ENCODE assay signal across 30 cellular contexts in genomic region chr3:123971416-123971815, GRCh38. TPM values are rescaled to one million over a fixed set of nuclear protein-coding genes. Genes with fewer than 3 reads are reported as not detected.
"Had no signal": no experiment of that assay in that cellular context is flagged by ENCODE, and none has a peak within 500 bp of the region (broad histone marks: within the 10 kb centered on the region; RNA-seq: fewer than 3 reads in every experiment).

No MANE protein-coding gene starts in this region.

- H3K9me3 Mint-ChIP-seq: nephron progenitor cell had no signal

- H3K36me3 ChIP-seq: gastrocnemius medialis, left lung, prostate gland, right atrium auricular region, stomach, thyroid gland had no signal

- H3K4me1 ChIP-seq: gastrocnemius medialis, left lung, prostate gland, right atrium auricular region, stomach, thyroid gland had no signal

- DNase-seq: dorsolateral prefrontal cortex; effector CD4-positive, alpha-beta T cell; gastrocnemius medialis; head of caudate nucleus; left lung; mammary epithelial cell; mesendoderm; naive thymus-derived CD4-positive, alpha-beta T cell; nephron progenitor cell; nucleus accumbens; stimulated activated CD4-positive, alpha-beta T cell treated with anti-CD3 and anti-CD28 coated beads, Interleukin-12 subunit alpha, Interleukin-12 subunit beta, amount 100 ng/mL, for 4 hours; stimulated activated CD4-positive, alpha-beta T cell treated with anti-CD3 and anti-CD28 coated beads, Interleukin-1b, Interleukin-23, amount 100 ng/mL, for 48 hours; stimulated activated CD4-positive, alpha-beta T cell treated with anti-CD3 and anti-CD28 coated beads, Interleukin-4, amount 100 ng/mL, for 1 hour; stimulated activated CD8-positive, alpha-beta memory T cell treated with anti-CD3 and anti-CD28 coated beads, Interleukin-4, amount 100 ng/mL, for 48 hours; stimulated activated naive CD4-positive, alpha-beta T cell; stomach; thyroid gland; trophoblast cell had no signal

- H3K27me3 ChIP-seq: dorsolateral prefrontal cortex, right atrium auricular region, thyroid gland had no signal

- H3K9me3 ChIP-seq: gastrocnemius medialis, left lung, prostate gland, right atrium auricular region, stomach, thyroid gland had no signal

- H3K27ac Mint-ChIP-seq: naive thymus-derived CD4-positive, alpha-beta T cell; nephron progenitor cell had no signal

- H3K4me1 Mint-ChIP-seq: naive thymus-derived CD4-positive, alpha-beta T cell had no signal

- H3K4me3 ChIP-seq: dorsolateral prefrontal cortex, gastrocnemius medialis, left lung, prostate gland, right atrium auricular region, smooth muscle cell, stomach, thyroid gland had no signal

- H3K4me3 Mint-ChIP-seq: naive thymus-derived CD4-positive, alpha-beta T cell; nephron progenitor cell had no signal

- ATAC-seq: gastrocnemius medialis; left lung; naive thymus-derived CD4-positive, alpha-beta T cell; sciatic nerve had no signal

- FAIRE-seq: colon had no signal

- H3K27ac ChIP-seq: dorsolateral prefrontal cortex, gastrocnemius medialis, left lung, prostate gland, right atrium auricular region, stomach, thyroid gland had no signal

RNA-seq across cellular contexts. Expression of gene ROPN1, which starts 20.5 kb away (rescaled TPM):
- total RNA-seq: cerebellum; gastrocnemius medialis; glomerular endothelial cell; left lung; mucosa of gallbladder; naive thymus-derived CD4-positive, alpha-beta T cell; osteocyte; right atrium auricular region; sciatic nerve; smooth muscle cell; subcutaneous adipose tissue; temporal lobe; ureter had no signal
